In the genomic region with DNA sequence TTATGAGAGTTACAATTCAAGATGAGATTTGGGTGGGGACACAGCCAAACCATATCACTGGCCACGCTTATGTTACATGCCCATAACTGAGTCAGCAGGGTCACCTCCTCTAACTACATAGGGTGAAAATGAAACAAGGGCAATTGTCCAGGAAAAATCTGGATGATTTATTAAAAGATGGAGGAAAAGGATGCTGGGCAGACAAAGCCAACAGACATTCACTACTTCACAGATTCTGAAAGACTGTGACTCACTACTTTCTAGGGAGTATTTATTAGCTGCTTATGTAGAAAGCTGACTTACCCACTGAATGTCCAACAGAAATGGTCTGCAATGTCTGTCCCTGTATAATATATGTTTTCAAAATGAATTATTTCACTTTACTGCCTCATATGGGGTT, we compare ENCODE assay signal across 10 cellular contexts.
DNase-seq lines count a peak whose midpoint lies in the region; ATAC-seq and TF ChIP-seq lines count a peak whose summit lies in the region.
"Had no signal": no experiment of that assay in that cellular context is flagged by ENCODE, and none has a peak within 500 bp of the region (broad histone marks: within the 10 kb centered on the region; RNA-seq: fewer than 3 reads in every experiment).

No MANE protein-coding gene starts in this region.

- CTCF ChIA-PET in RWPE1 (lab: Yijun Ruan, JAX): no interaction called here

- in situ Hi-C loops in ACHN (cut with HindIII; ENCODE audit: low pct_ligation_motif_present, low pct_unique_long_range_greater_than_20kb, low sequenced_read_pairs): no loop called here

- WGBS in esophagus squamous epithelium, 2 donors: 47 to 50% methylated on average over 1 of the region's 1 CpG

- H3K36me3 ChIP-seq in esophagus squamous epithelium (no peaks in the 10 kb centered on the region), parathyroid adenoma (ENCODE audit: control insufficient read depth, insufficient read depth, low read length) (no peaks in the 10 kb centered on the region)

- DNase-seq in ACHN: peak; percentile 54
- DNase-seq in RWPE1 (ENCODE audit: low spot score): no peak
- no peak for DNase-seq in esophagus squamous epithelium (lab: John Stamatoyannopoulos, UW)
- no peak for DNase-seq in activated CD4-positive, CD25-positive, alpha-beta regulatory T cell treated with anti-CD3 and anti-CD28 coated beads, Interleukin-2, amount 50 U/mL, for 72 hours
- DNase-seq in C1 segment of cervical spinal cord (lab: John Stamatoyannopoulos, UW): no peak
- DNase-seq: AML-193, Kasumi-1 had no signal

- ATAC-seq in HG03457 (IDR thresholded peaks at IDR 0.05; ENCODE audit: unreplicated experiment) (no peak), HG03520 (IDR thresholded peaks at IDR 0.05; ENCODE audit: unreplicated experiment) (no peak)

- intact Hi-C loops in esophagus squamous epithelium (cut with DNase I): no loop called here

- H3K79me2 ChIP-seq in parathyroid adenoma: no peaks in the 10 kb centered on the region

- no peak overlapping the region for H3K4me2 ChIP-seq in parathyroid adenoma (ENCODE audit: low read length)

- POLR2A ChIA-PET in RWPE1 (lab: Yijun Ruan, JAX; ENCODE audit: low non-redundant PET): no interaction called here

- peaks cover 0 to 60% (median 39%) of the 10 kb centered on the region in 3 donors for H3K4me1 ChIP-seq in esophagus squamous epithelium
- no peaks in the 10 kb centered on the region for H3K4me1 ChIP-seq in parathyroid adenoma

- TF ChIP-seq CTCF in RWPE1 (conservative IDR thresholded peaks at IDR 0.05; ENCODE audit: low read depth): no peak
- TF ChIP-seq CTCF in esophagus squamous epithelium (IDR thresholded peaks at IDR 0.05): no peak
- TF ChIP-seq CTCF in parathyroid adenoma (IDR thresholded peaks at IDR 0.05): no peak

- no peaks in the 10 kb centered on the region for H3K27me3 ChIP-seq in esophagus squamous epithelium
- no peaks in the 10 kb centered on the region for H3K27me3 ChIP-seq in parathyroid adenoma (ENCODE audit: control insufficient read depth, insufficient read depth, low read length)

- H3K27ac ChIP-seq in RWPE1: peak overlapping the region; percentile 25; the same call in 1 of the 2 replicates
- peak overlapping the region in 3 of 4 donors; percentile 74 to 88 (median 82) for H3K27ac ChIP-seq in esophagus squamous epithelium
- peak overlapping the region; percentile 1 for H3K27ac ChIP-seq in parathyroid adenoma

- no peak overlapping the region for H3K4me3 ChIP-seq in esophagus squamous epithelium
- H3K4me3 ChIP-seq in parathyroid adenoma (ENCODE audit: low read depth, low read length): no peak overlapping the region

- no peaks in the 10 kb centered on the region for H3K9me3 ChIP-seq in esophagus squamous epithelium
- no peaks in the 10 kb centered on the region for H3K9me3 ChIP-seq in parathyroid adenoma (ENCODE audit: control insufficient read depth, low read length)

- no peak for TF ChIP-seq POLR2A in esophagus squamous epithelium (IDR thresholded peaks at IDR 0.05)

- no peak overlapping the region for H3K9ac ChIP-seq in parathyroid adenoma

- H2AFZ ChIP-seq in parathyroid adenoma: no peak overlapping the region

Comparison
In these comparisons a context has a peak if more than half of its experiments do, and no peak if none do; other contexts are left out.
1. H3K27ac ChIP-seq: peak in every context shown above with its lines; median percentile 82 in esophagus squamous epithelium; 25 in RWPE1; 1 in parathyroid adenoma.